9 cellular contexts compared by ENCODE assay signal in genomic region chr2:240024766-240025165, GRCh38. TPM values are rescaled to one million over a fixed set of nuclear protein-coding genes. Genes with fewer than 3 reads are reported as not detected.
A peak's percentile ranks its signal among the peaks of the same experiment; 100 is the strongest.
DNase-seq lines count a peak whose midpoint lies in the region; ATAC-seq, FAIRE-seq and TF ChIP-seq lines count a peak whose summit lies in the region.
"Had no signal": no experiment of that assay in that cellular context is flagged by ENCODE, and none has a peak within 500 bp of the region (broad histone marks: within the 10 kb centered on the region; RNA-seq: fewer than 3 reads in every experiment).

No MANE protein-coding gene starts in this region.

- FAIRE-seq in A549 (lab: Jason Lieb, UNC), result no peak
- FAIRE-seq: frontal cortex had no signal

- H3K36me3 ChIP-seq in parathyroid adenoma (ENCODE audit: control insufficient read depth, insufficient read depth, low read length), result no peaks in the 10 kb centered on the region

- CTCF ChIA-PET in A549 (lab: Yijun Ruan, JAX), result interaction anchor here (1.2 to 2.7 kb wide), 2 partner anchors 11 to 36 kb away, joined by 4 to 9 read pairs; no protein-coding TSS in a partner anchor

- no peak overlapping the region for H3K9ac ChIP-seq in parathyroid adenoma

- TF ChIP-seq CTCF in A549 (IDR thresholded peaks at IDR 0.05), result no peak
- TF ChIP-seq CTCF in fibroblast of the aortic adventitia (IDR thresholded peaks at IDR 0.05; ENCODE audit: insufficient read depth, low read length), result no peak
- TF ChIP-seq CTCF in parathyroid adenoma (IDR thresholded peaks at IDR 0.05), result no peak
- no peak for TF ChIP-seq CTCF in GM10266 (IDR thresholded peaks at IDR 0.05; ENCODE audit: control insufficient read depth, insufficient read depth, low read depth, missing control alignments)

- peak; percentile 25 to 46 for ATAC-seq in A549
- peak; percentile 21 for ATAC-seq in GM18870 (IDR thresholded peaks at IDR 0.05; ENCODE audit: unreplicated experiment)
- peak; percentile 22 for ATAC-seq in HG03521 (IDR thresholded peaks at IDR 0.05; ENCODE audit: unreplicated experiment)

- no peak for TF ChIP-seq EP300 in A549 (IDR thresholded peaks at IDR 0.05)

- H3K9me3 ChIP-seq in A549 (peaks cover 4% of the 10 kb centered on the region; the same call in 2 of the 3 replicates), parathyroid adenoma (ENCODE audit: control insufficient read depth, low read length) (no peaks in the 10 kb centered on the region)

- peak overlapping the region; percentile 98 for H2AFZ ChIP-seq in parathyroid adenoma

- no peaks in the 10 kb centered on the region for H3K27me3 ChIP-seq in parathyroid adenoma (ENCODE audit: control insufficient read depth, insufficient read depth, low read length)

- H3K4me1 ChIP-seq in A549 (peaks cover 12% of the 10 kb centered on the region), parathyroid adenoma (peaks cover 5% of the 10 kb centered on the region)

- H3K4me3 ChIP-seq in A549, result peak overlapping the region; percentile 98
- peak overlapping the region; percentile 95 for H3K4me3 ChIP-seq in fibroblast of the aortic adventitia (ENCODE audit: low read depth, low read length)
- H3K4me3 ChIP-seq in parathyroid adenoma (ENCODE audit: low read depth, low read length), result peak overlapping the region; percentile 71

- H3K4me2 ChIP-seq in A549 (peak overlapping the region; percentile 85), parathyroid adenoma (ENCODE audit: low read length) (peak overlapping the region; percentile 78)

- DNase-seq in A549 (ENCODE audit: low read depth in 1 of 2, low spot score in 1 of 2), result peak; percentile 7 to 24
- DNase-seq in activated CD4-positive, alpha-beta T cell treated with anti-CD3 and anti-CD28 coated beads, Interleukin-2, amount 50 U/mL, for 4 hours, result peak; percentile 7 to 16
- peak; percentile 3 for DNase-seq in fibroblast of the aortic adventitia (ENCODE audit: low read depth)
- no peak for DNase-seq in GM10266 (ENCODE audit: extremely low spot score)
- DNase-seq in NCI-H2107 treated with DMSO at 0.1 percent for 48 hours (lab: John Stamatoyannopoulos, UW; ENCODE audit: unreplicated experiment), result no peak

- 2% methylated on average over 21 of the region's 22 CpGs for whole genome bisulfite sequencing in A549 (ENCODE audit: missing lambda C conversion rate)

- no peak for TF ChIP-seq RAD21 in A549 (conservative IDR thresholded peaks at IDR 0.05 in 1 of 2, IDR thresholded peaks at IDR 0.05 in 1 of 2)

- peak overlapping the region; percentile 97 to 99 for H3K27ac ChIP-seq in A549
- H3K27ac ChIP-seq in parathyroid adenoma, result no peak overlapping the region

- POLR2A ChIA-PET in A549 (lab: Yijun Ruan, JAX), result no interaction called here

- H3K79me2 ChIP-seq in parathyroid adenoma, result peaks cover 27% of the 10 kb centered on the region

- no peak for TF ChIP-seq POLR2A in A549 (IDR thresholded peaks at IDR 0.05; ENCODE audit: low read length)

TF ChIP-seq in A549, 52 proteins besides CTCF, POLR2A, EP300 and RAD21:
- TF ChIP-seq HMGXB4 (CRISPR knock-in tag; IDR thresholded peaks at IDR 0.05; ENCODE audit: borderline replicate concordance) (no peak), TFCP2L1 (CRISPR knock-in tag; IDR thresholded peaks at IDR 0.05) (no peak), RCOR1 (IDR thresholded peaks at IDR 0.05; ENCODE audit: low read depth, low read length) (no peak), KDM5A (IDR thresholded peaks at IDR 0.05) (0 out of 2 replicates have a peak, but pooled peaks have one; percentile 46), CEBPB (IDR thresholded peaks at IDR 0.05) (no peak)

RNA-seq across cellular contexts. Expression of gene NDUFA10, which starts 0.4 kb away (rescaled TPM):
- 118 and 131 TPM in 2 replicates for polyA plus RNA-seq in A549 (2011; rRNA removed)
- 117 and 136 TPM in 2 replicates for polyA plus RNA-seq in A549 (2012; cell fraction: cytosol; rRNA removed)
- 84.8 and 121 TPM in 2 replicates for polyA plus RNA-seq in A549 (2012; cell fraction: nucleus; rRNA removed)
- 134 to 148 TPM (median 137 TPM) in 3 replicates for polyA plus RNA-seq in A549 (2017; fragmentation: RNase III; extraction: RNeasy Plus Mini Kit Qiagen cat#74134 plus additional on column Dnase treatment)
- polyA minus RNA-seq in A549 (2011; rRNA and poly(A)+ RNA removed), result 89.0 and 116 TPM in 2 replicates
- 59.7 and 73.6 TPM in 2 replicates for total RNA-seq in fibroblast of the aortic adventitia (ENCODE audit: low replicate concordance)

RNA-seq across cellular contexts. Expression of gene OR6B2, which starts 5.5 kb away (rescaled TPM):
- polyA plus RNA-seq in A549 (2011; rRNA removed) (not detected in 2 replicates), A549 (2017; fragmentation: RNase III; extraction: RNeasy Plus Mini Kit Qiagen cat#74134 plus additional on column Dnase treatment) (not detected in 3 replicates)
- not detected in 2 replicates for polyA plus RNA-seq in A549 (2012; cell fraction: cytosol; rRNA removed)
- polyA plus RNA-seq in A549 (2012; cell fraction: nucleus; rRNA removed), result 0.04 TPM in 1 of 2 replicates, not detected in the other
- polyA minus RNA-seq in A549 (2011; rRNA and poly(A)+ RNA removed), result not detected in 2 replicates
- total RNA-seq in fibroblast of the aortic adventitia (ENCODE audit: low replicate concordance), result not detected in 2 replicates
- total RNA-seq: frontal cortex had no signal

RNA-seq across cellular contexts. Expression of gene OR6B3, which starts 28.6 kb away (rescaled TPM):
- polyA plus RNA-seq in A549 (2011; rRNA removed), result not detected in 2 replicates
- not detected in 2 replicates for polyA plus RNA-seq in A549 (2012; cell fraction: cytosol; rRNA removed)
- polyA plus RNA-seq in A549 (2012; cell fraction: nucleus; rRNA removed), result not detected in 2 replicates
- polyA plus RNA-seq in A549 (2017; fragmentation: RNase III; extraction: RNeasy Plus Mini Kit Qiagen cat#74134 plus additional on column Dnase treatment), result not detected in 3 replicates
- not detected in 2 replicates for polyA minus RNA-seq in A549 (2011; rRNA and poly(A)+ RNA removed)
- not detected in 2 replicates for total RNA-seq in fibroblast of the aortic adventitia (ENCODE audit: low replicate concordance)
- total RNA-seq: frontal cortex had no signal

Comparison
In these comparisons a context has a peak if more than half of its experiments do, and no peak if none do; other contexts are left out.
1. DNase-seq: peak in A549 (2 of 2), activated CD4-positive, alpha-beta T cell treated with anti-CD3 and anti-CD28 coated beads, Interleukin-2, amount 50 U/mL, for 4 hours (2 of 2) and fibroblast of the aortic adventitia (single experiment); none in GM10266 (single experiment) and NCI-H2107 treated with DMSO at 0.1 percent for 48 hours (single experiment).
2. Peak in every context shown above with its lines, with median percentiles within 50 percentile points of each other: ATAC-seq and H3K4me3 ChIP-seq.